26 cellular contexts compared by ENCODE assay signal in genomic region chr4:46258436-46258835, GRCh38.
"Had no signal": no experiment of that assay in that cellular context is flagged by ENCODE, and none has a peak within 500 bp of the region (broad histone marks: within the 10 kb centered on the region; RNA-seq: fewer than 3 reads in every experiment).

No MANE protein-coding gene starts in this region.

- H3K27me3 ChIP-seq: ascending aorta, cardiac muscle cell, left lung, neutrophil, right lobe of liver, tibial artery, upper lobe of right lung had no signal

- H3K27ac ChIP-seq: ascending aorta, cardiac muscle cell, left lung, lower lobe of right lung, neutrophil, right lobe of liver, tibial artery, upper lobe of right lung, WERI-Rb-1 had no signal

- H3K9me3 ChIP-seq: ascending aorta, left lung, lower lobe of right lung, neutrophil, right lobe of liver, tibial artery, upper lobe of right lung had no signal

- H3K4me3 ChIP-seq: ascending aorta, cardiac muscle cell, left lung, lower lobe of right lung, right lobe of liver, tibial artery, upper lobe of right lung had no signal

- H3K36me3 ChIP-seq: ascending aorta, cardiac muscle cell, left lung, lower lobe of right lung, neutrophil, right lobe of liver, tibial artery, upper lobe of right lung, WERI-Rb-1 had no signal

- H3K4me1 ChIP-seq: ascending aorta, left lung, lower lobe of right lung, right lobe of liver, tibial artery, upper lobe of right lung had no signal

- ATAC-seq: activated CD4-positive, CD25-positive, alpha-beta regulatory T cell treated with anti-CD3 and anti-CD28 coated beads, Interleukin-2, amount 50 U/mL, for 24 hours; effector memory CD8-positive, alpha-beta T cell; left lung; lower lobe of right lung; right lobe of liver; stimulated activated naive CD8-positive, alpha-beta T cell treated with anti-CD3 and anti-CD28 coated beads, Interleukin-15, Interleukin-2, amounts not matched to agents 100 U/mL and 50 U/mL, for 24 hours; upper lobe of right lung had no signal

- DNase-seq: activated CD4-positive, alpha-beta T cell treated with anti-CD3 and anti-CD28 coated beads for 48 hours; activated CD4-positive, alpha-beta T cell treated with anti-CD3 and anti-CD28 coated beads, Interleukin-2, amount 50 U/mL, for 48 hours; activated CD8-positive, alpha-beta memory T cell treated with anti-CD3 and anti-CD28 coated beads for 24 hours; activated CD8-positive, alpha-beta memory T cell treated with anti-CD3 and anti-CD28 coated beads, Interleukin-2, amount 50 U/mL, for 4 hours; activated gamma-delta T cell; activated naive CD4-positive, alpha-beta T cell treated with anti-CD3 and anti-CD28 coated beads, Interleukin-2, amount 10 ng/mL, durations not matched to agents 7 days and 5 days; activated naive CD8-positive, alpha-beta T cell treated with anti-CD3 and anti-CD28 coated beads, Interleukin-2, amount 10 ng/mL, durations not matched to agents 7 days and 5 days; activated T-cell treated with anti-CD3 and anti-CD28 coated beads, Interleukin-2, amount 50 U/mL, for 1 hour; cortex of kidney; effector memory CD8-positive, alpha-beta T cell; foreskin melanocyte; glutamatergic neuron; left lung; lower lobe of right lung; nephron progenitor cell; right lobe of liver; stimulated activated CD4-positive, alpha-beta T cell treated with anti-CD3 and anti-CD28 coated beads, Interleukin-2, amount 100 ng/mL, for 48 hours; stimulated activated naive CD8-positive, alpha-beta T cell treated with anti-CD3 and anti-CD28 coated beads, Interleukin-15, Interleukin-2, amounts not matched to agents 100 U/mL and 50 U/mL, for 24 hours; T-helper 9 cell; tibial artery; upper lobe of right lung; WERI-Rb-1 had no signal
